In genomic region chr2:45786831-45787357, GRCh38 we compare ENCODE assay signal across 16 cellular contexts.
DNase-seq lines count a peak whose midpoint lies in the region; ATAC-seq and TF ChIP-seq lines count a peak whose summit lies in the region.
"Had no signal": no experiment of that assay in that cellular context is flagged by ENCODE, and none has a peak within 500 bp of the region (broad histone marks: within the 10 kb centered on the region; RNA-seq: fewer than 3 reads in every experiment).

No MANE protein-coding gene starts in this region.

- TF ChIP-seq CTCF in WTC11 (IDR thresholded peaks at IDR 0.05) = no peak

- POLR2A ChIA-PET in WTC11 (lab: Charles Lee) = no interaction called here

- no peaks in the 10 kb centered on the region for H3K27me3 Mint-ChIP-seq in T-helper 1 cell treated with Interleukin-12 subunit alpha and Interleukin-12 subunit beta and Interleukin-4 antibody, amounts not matched to agents 30 μg/mL and 1 μg/mL, for 36 hours (ENCODE audit: low read depth)
- H3K27me3 Mint-ChIP-seq in WTC11 (ENCODE audit: low read depth) = no peaks in the 10 kb centered on the region
- no peaks in the 10 kb centered on the region for H3K27me3 Mint-ChIP-seq in stimulated activated naive B cell treated with anti-CD40 and anti-IgM and Interleukin-4, amounts not matched to agents 10 μg/mL and 1 μg/mL and 100 μg/mL, for 72 hours

- H3K36me3 Mint-ChIP-seq in T-helper 1 cell treated with Interleukin-12 subunit alpha and Interleukin-12 subunit beta and Interleukin-4 antibody, amounts not matched to agents 30 μg/mL and 1 μg/mL, for 36 hours (ENCODE audit: low read depth) = peaks cover 4% of the 10 kb centered on the region
- no peaks in the 10 kb centered on the region for H3K36me3 Mint-ChIP-seq in WTC11
- H3K36me3 Mint-ChIP-seq in stimulated activated naive B cell treated with anti-CD40 and anti-IgM and Interleukin-4, amounts not matched to agents 10 μg/mL and 1 μg/mL and 100 μg/mL, for 72 hours = peaks cover 0 to 2% of the 10 kb centered on the region in 2 donors

- CTCF ChIA-PET in WTC11 (lab: Charles Lee) = interaction anchor here (0.8 to 2.4 kb wide), 7 partner anchors 8 to 156 kb away, joined by 3 to 23 read pairs (median 5); no protein-coding TSS in a partner anchor

- ATAC-seq in WTC11 = peak; percentile 52
- no peak for ATAC-seq in stimulated activated naive B cell treated with anti-CD40 and anti-IgM and Interleukin-4, amounts not matched to agents 10 μg/mL and 1 μg/mL and 100 μg/mL, for 72 hours (replicated peaks)
- ATAC-seq: Panc1, Right ventricle myocardium inferior had no signal

- H3K4me3 Mint-ChIP-seq in T-helper 1 cell treated with Interleukin-12 subunit alpha and Interleukin-12 subunit beta and Interleukin-4 antibody, amounts not matched to agents 30 μg/mL and 1 μg/mL, for 36 hours = no peak overlapping the region
- H3K4me3 Mint-ChIP-seq in WTC11 = no peak overlapping the region
- H3K4me3 Mint-ChIP-seq in stimulated activated naive B cell treated with anti-CD40 and anti-IgM and Interleukin-4, amounts not matched to agents 10 μg/mL and 1 μg/mL and 100 μg/mL, for 72 hours = no peak overlapping the region

- peaks cover 7% of the 10 kb centered on the region for H3K4me1 Mint-ChIP-seq in T-helper 1 cell treated with Interleukin-12 subunit alpha and Interleukin-12 subunit beta and Interleukin-4 antibody, amounts not matched to agents 30 μg/mL and 1 μg/mL, for 36 hours (ENCODE audit: low read depth)
- H3K4me1 Mint-ChIP-seq in WTC11 = peaks cover 5% of the 10 kb centered on the region
- H3K4me1 Mint-ChIP-seq in stimulated activated naive B cell treated with anti-CD40 and anti-IgM and Interleukin-4, amounts not matched to agents 10 μg/mL and 1 μg/mL and 100 μg/mL, for 72 hours = peaks cover 29 to 85% of the 10 kb centered on the region in 2 donors

- no peaks in the 10 kb centered on the region for H3K9me3 Mint-ChIP-seq in T-helper 1 cell treated with Interleukin-12 subunit alpha and Interleukin-12 subunit beta and Interleukin-4 antibody, amounts not matched to agents 30 μg/mL and 1 μg/mL, for 36 hours
- H3K9me3 Mint-ChIP-seq in WTC11 = no peaks in the 10 kb centered on the region
- H3K9me3 Mint-ChIP-seq in stimulated activated naive B cell treated with anti-CD40 and anti-IgM and Interleukin-4, amounts not matched to agents 10 μg/mL and 1 μg/mL and 100 μg/mL, for 72 hours = no peaks in the 10 kb centered on the region

- no peak for DNase-seq in T-helper 1 cell
- DNase-seq in WTC11 (ENCODE audit: low spot score) = peak; percentile 25
- DNase-seq in fibroblast of gingiva (ENCODE audit: low read depth) = peak; percentile 27
- no peak for DNase-seq in stimulated activated naive B cell treated with anti-CD40 and anti-IgM and Interleukin-4, amounts not matched to agents 10 μg/mL and 1 μg/mL and 100 μg/mL, for 72 hours
- no peak for DNase-seq in NCI-H345 treated with DMSO at 0.1 percent for 48 hours (lab: John Stamatoyannopoulos, UW; ENCODE audit: unreplicated experiment)
- DNase-seq in hippocampal formation (lab: John Stamatoyannopoulos, UW) = no peak
- no peak for DNase-seq in effector CD8-positive, alpha-beta T cell (lab: John Stamatoyannopoulos, UW)
- DNase-seq: C1 segment of cervical spinal cord, HCEC 1CT, NCI-H1092 treated with DMSO at 0.1 percent for 48 hours, NCI-H1694 treated with DMSO at 0.1 percent for 48 hours, NCI-H446, NCI-H82 had no signal

- peak overlapping the region; percentile 15 for H3K27ac Mint-ChIP-seq in T-helper 1 cell treated with Interleukin-12 subunit alpha and Interleukin-12 subunit beta and Interleukin-4 antibody, amounts not matched to agents 30 μg/mL and 1 μg/mL, for 36 hours
- no peak overlapping the region for H3K27ac Mint-ChIP-seq in WTC11
- H3K27ac Mint-ChIP-seq in stimulated activated naive B cell treated with anti-CD40 and anti-IgM and Interleukin-4, amounts not matched to agents 10 μg/mL and 1 μg/mL and 100 μg/mL, for 72 hours = peak overlapping the region; percentile 70

TF ChIP-seq in WTC11, 78 proteins besides CTCF, POLR2A, EP300 and RAD21:
- TF ChIP-seq SMAD4 (CRISPR knock-in tag; IDR thresholded peaks at IDR 0.05) (no peak), ZNF416 (CRISPR knock-in tag; IDR thresholded peaks at IDR 0.05) (no peak), ELF4 (CRISPR knock-in tag; IDR thresholded peaks at IDR 0.05; ENCODE audit: low read depth) (no peak)

Comparison
In these comparisons a context has a peak if more than half of its experiments do, and no peak if none do; other contexts are left out.
1. DNase-seq: peak in WTC11 (single experiment) and fibroblast of gingiva (single experiment); none in T-helper 1 cell (0 of 5), stimulated activated naive B cell treated with anti-CD40 and anti-IgM and Interleukin-4, amounts not matched to agents 10 μg/mL and 1 μg/mL and 100 μg/mL, for 72 hours (single experiment), NCI-H345 treated with DMSO at 0.1 percent for 48 hours (single experiment), hippocampal formation (0 of 2) and effector CD8-positive, alpha-beta T cell (single experiment).